ENCODE assay signal across 11 cellular contexts in genomic region chr6:52522151-52522626, GRCh38. TPM values are rescaled to one million over a fixed set of nuclear protein-coding genes. Genes with fewer than 3 reads are reported as not detected.
DNase-seq lines count a peak whose midpoint lies in the region; ATAC-seq and TF ChIP-seq lines count a peak whose summit lies in the region.
"Had no signal": no experiment of that assay in that cellular context is flagged by ENCODE, and none has a peak within 500 bp of the region (broad histone marks: within the 10 kb centered on the region; RNA-seq: fewer than 3 reads in every experiment).

No MANE protein-coding gene starts in this region.

- H3K79me2 ChIP-seq in mesendoderm (ENCODE audit: control insufficient read depth, insufficient read depth, low read length) = no peaks in the 10 kb centered on the region

- no peak overlapping the region for H4K8ac ChIP-seq in mesendoderm (ENCODE audit: low read depth, low read length)

- WGBS in body of pancreas, 2 donors = 64 to 65% methylated on average over 7 of the region's 7 CpGs
- no CpG with 5 or more reads among the region's 7 CpGs for WGBS in mesendoderm (ENCODE audit: extremely low coverage, insufficient coverage, low lambda C conversion rate)

- no peak overlapping the region for H2BK120ac ChIP-seq in mesendoderm (ENCODE audit: low read depth, low read length)

- peaks cover 44% of the 10 kb centered on the region for H3K36me3 Mint-ChIP-seq in osteocyte (ENCODE audit: unreplicated experiment)

- H3K27me3 ChIP-seq in body of pancreas (no peaks in the 10 kb centered on the region), mesendoderm (ENCODE audit: insufficient read depth, low read length, poor library complexity) (no peaks in the 10 kb centered on the region)

- no peak overlapping the region for H3K56ac ChIP-seq in mesendoderm (ENCODE audit: low read length)

- no peak for DNase-seq in AG09319 (ENCODE audit: extremely low read depth, low read depth)
- peak; percentile 27 for DNase-seq in glomerular visceral epithelial cell (ENCODE audit: extremely low spot score)
- DNase-seq in osteocyte (ENCODE audit: extremely low spot score, unreplicated experiment) = no peak
- no peak for DNase-seq in head of caudate nucleus
- no peak for DNase-seq in stimulated activated naive CD8-positive, alpha-beta T cell treated with anti-CD3 and anti-CD28 coated beads, Interleukin-15, Interleukin-2, amounts not matched to agents 100 U/mL and 50 U/mL, for 24 hours
- DNase-seq in body of pancreas = no peak
- DNase-seq in mesendoderm = no peak
- DNase-seq: activated CD4-positive, alpha-beta T cell treated with anti-CD3 and anti-CD28 coated beads, Interleukin-2, amount 50 U/mL, for 4 hours; C1 segment of cervical spinal cord; NCI-H1092 had no signal

- intact Hi-C loops in head of caudate nucleus (cut with DNase I) = no loop called here
- intact Hi-C loops in body of pancreas (cut with DNase I) = no loop called here

- H3K27me3 Mint-ChIP-seq in osteocyte (ENCODE audit: unreplicated experiment) = no peaks in the 10 kb centered on the region

- peak; percentile 3; the same call in 1 of the 2 replicates for TF ChIP-seq CTCF in AG09319 (IDR thresholded peaks at IDR 0.05; ENCODE audit: low read depth, low read length)
- TF ChIP-seq CTCF in osteocyte (IDR thresholded peaks at IDR 0.05) = no peak
- TF ChIP-seq CTCF in body of pancreas (IDR thresholded peaks at IDR 0.05) = no peak

- H3K9ac ChIP-seq in mesendoderm (ENCODE audit: low read length) = no peak overlapping the region

- peak overlapping the region; percentile 53 for H3K4me3 Mint-ChIP-seq in osteocyte (ENCODE audit: unreplicated experiment)

- H2BK15ac ChIP-seq in mesendoderm (replicated peaks; ENCODE audit: low read depth) = no peak overlapping the region

- H3K18ac ChIP-seq in mesendoderm (ENCODE audit: low read length) = no peak overlapping the region

- H3K36me3 ChIP-seq in body of pancreas (replicated peaks in 1 of 2; ENCODE audit: insufficient read depth in 1 of 2, low read depth in 2 of 2) (no peaks in the 10 kb centered on the region), mesendoderm (ENCODE audit: control insufficient read depth, insufficient read depth, low read length) (no peaks in the 10 kb centered on the region)

- peaks cover 87% of the 10 kb centered on the region for H3K4me1 Mint-ChIP-seq in osteocyte (ENCODE audit: unreplicated experiment)

- peaks cover 3% of the 10 kb centered on the region for H3K79me1 ChIP-seq in mesendoderm (ENCODE audit: low read length)

- no peaks in the 10 kb centered on the region for H3K9me3 Mint-ChIP-seq in osteocyte (ENCODE audit: unreplicated experiment)

- H3K4ac ChIP-seq in mesendoderm (ENCODE audit: low read depth, low read length) = no peak overlapping the region

- no peak for TF ChIP-seq POLR2A in body of pancreas (IDR thresholded peaks at IDR 0.05)

- H3K4me3 ChIP-seq in body of pancreas = no peak overlapping the region
- H3K4me3 ChIP-seq in mesendoderm (ENCODE audit: low read length) = no peak overlapping the region

- ATAC-seq in SK-N-SH treated with all-trans-retinoic acid at 6 μM for 48 hours (peak; percentile 5; the same call in 1 of the 3 replicates), body of pancreas (no peak)
- no peak for ATAC-seq in stimulated activated naive CD8-positive, alpha-beta T cell treated with anti-CD3 and anti-CD28 coated beads, Interleukin-15, Interleukin-2, amounts not matched to agents 100 U/mL and 50 U/mL, for 24 hours

- H3K9me3 ChIP-seq in body of pancreas = no peaks in the 10 kb centered on the region

- H2BK5ac ChIP-seq in mesendoderm (ENCODE audit: low read length) = no peak overlapping the region

- H3K4me2 ChIP-seq in mesendoderm (ENCODE audit: low read length) = no peak overlapping the region

- no peak overlapping the region for H4K5ac ChIP-seq in mesendoderm (ENCODE audit: low read length)

- no peak overlapping the region for H2AK5ac ChIP-seq in mesendoderm (ENCODE audit: low read length)

- H3K27ac Mint-ChIP-seq in osteocyte (ENCODE audit: unreplicated experiment) = peak overlapping the region; percentile 96

- no peak overlapping the region for H3K27ac ChIP-seq in body of pancreas
- H3K27ac ChIP-seq in mesendoderm (ENCODE audit: low read depth, low read length) = no peak overlapping the region

- H3K4me1 ChIP-seq in body of pancreas (peaks cover 21% of the 10 kb centered on the region), mesendoderm (ENCODE audit: control insufficient read depth, low read depth, low read length) (peaks cover 11% of the 10 kb centered on the region)

- H3K23ac ChIP-seq in mesendoderm (ENCODE audit: low read length) = no peak overlapping the region

TF ChIP-seq in SK-N-SH treated with all-trans-retinoic acid at 6 μM for 48 hours, 23 proteins besides CTCF, POLR2A, EP300 and RAD21:
- TF ChIP-seq CSDC2 (CRISPR knock-in tag; IDR thresholded peaks at IDR 0.05) = no peak
- no peak for TF ChIP-seq TOX (CRISPR knock-in tag; IDR thresholded peaks at IDR 0.05; ENCODE audit: borderline replicate concordance)
- TF ChIP-seq ZFP3 (CRISPR knock-in tag; IDR thresholded peaks at IDR 0.05) = no peak
- TF ChIP-seq ZNF8 (CRISPR knock-in tag; IDR thresholded peaks at IDR 0.05) = no peak
- no peak for TF ChIP-seq ZC3H10 (CRISPR knock-in tag; IDR thresholded peaks at IDR 0.05)
- TF ChIP-seq SNAI2 (CRISPR knock-in tag; IDR thresholded peaks at IDR 0.05) = no peak
- no peak for TF ChIP-seq ZFP30 (CRISPR knock-in tag; IDR thresholded peaks at IDR 0.05)
- TF ChIP-seq RARB (CRISPR knock-in tag; IDR thresholded peaks at IDR 0.05) = no peak
- no peak for TF ChIP-seq POU6F1 (CRISPR knock-in tag; IDR thresholded peaks at IDR 0.05; ENCODE audit: borderline replicate concordance, low read depth)
- TF ChIP-seq PATZ1 (CRISPR knock-in tag; IDR thresholded peaks at IDR 0.05; ENCODE audit: borderline replicate concordance) = no peak
- no peak for TF ChIP-seq OSR1 (CRISPR knock-in tag; IDR thresholded peaks at IDR 0.05)
- no peak for TF ChIP-seq ISL1 (CRISPR knock-in tag; IDR thresholded peaks at IDR 0.05)

RNA-seq across cellular contexts. Expression of gene TRAM2, which starts 54.7 kb away (rescaled TPM):
- total RNA-seq in osteocyte = 320 and 339 TPM in 2 replicates
- total RNA-seq in body of pancreas = 1 to 10 TPM; 6.7 to 7.9 TPM
- polyA plus RNA-seq in mesendoderm (2013, experiment 1 of 2) = 39.3 TPM
- polyA plus RNA-seq in mesendoderm (2013, experiment 2 of 2) = 39.0 TPM

Comparison
In these comparisons a context has a peak if more than half of its experiments do, and no peak if none do; other contexts are left out.
1. RNA of gene TRAM2, which starts 54.7 kb away (total RNA-seq): 320 to 339 TPM in osteocyte; 6.7 to 7.9 TPM in body of pancreas; every median in the first group is over 10 times any median in the second.